12 cellular contexts compared by ENCODE assay signal in genomic region chr12:93776581-93777018, GRCh38.
DNase-seq lines count a peak whose midpoint lies in the region; ATAC-seq and TF ChIP-seq lines count a peak whose summit lies in the region.
"Had no signal": no experiment of that assay in that cellular context is flagged by ENCODE, and none has a peak within 500 bp of the region (broad histone marks: within the 10 kb centered on the region; RNA-seq: fewer than 3 reads in every experiment).

No MANE protein-coding gene starts in this region.

- no peak overlapping the region for H3K27ac Mint-ChIP-seq in activated naive CD8-positive, alpha-beta T cell
- H3K27ac Mint-ChIP-seq in activated naive CD8-positive, alpha-beta T cell treated with anti-CD3 and anti-CD28 coated beads, Interleukin-2, amount 50 U/mL, for 24 hours, result no peak overlapping the region
- H3K27ac Mint-ChIP-seq: B cell had no signal

- no peak for TF ChIP-seq CTCF in dorsolateral prefrontal cortex (IDR thresholded peaks at IDR 0.05 in 54 of 56, conservative IDR thresholded peaks at IDR 0.05 in 2 of 56; ENCODE audit: low read depth in 1 of 56, partially characterized antibody in 56 of 56)
- TF ChIP-seq CTCF in upper lobe of right lung (IDR thresholded peaks at IDR 0.05), result no peak

- no peak for ATAC-seq in activated naive CD8-positive, alpha-beta T cell treated with anti-CD3 and anti-CD28 coated beads, Interleukin-2, amount 50 U/mL, for 24 hours
- ATAC-seq in upper lobe of right lung, result no peak

- peaks cover 8% of the 10 kb centered on the region for H3K9me3 Mint-ChIP-seq in activated naive CD8-positive, alpha-beta T cell (ENCODE audit: low read depth)
- peaks cover 26% of the 10 kb centered on the region for H3K9me3 Mint-ChIP-seq in activated naive CD8-positive, alpha-beta T cell treated with anti-CD3 and anti-CD28 coated beads, Interleukin-2, amount 50 U/mL, for 24 hours
- H3K9me3 Mint-ChIP-seq: dendritic cell treated with granulocyte-macrophage colony-stimulating factor and Interleukin-4, amounts not matched to agents 40 ng/mL and 50 ng/mL, for 4 days had no signal

- peaks cover 15% of the 10 kb centered on the region for H3K36me3 Mint-ChIP-seq in activated naive CD8-positive, alpha-beta T cell
- peaks cover 30% of the 10 kb centered on the region for H3K36me3 Mint-ChIP-seq in activated naive CD8-positive, alpha-beta T cell treated with anti-CD3 and anti-CD28 coated beads, Interleukin-2, amount 50 U/mL, for 24 hours (ENCODE audit: low read depth)

- peaks cover 47% of the 10 kb centered on the region for H3K4me1 ChIP-seq in muscle layer of colon (ENCODE audit: insufficient read depth, low read length)
- H3K4me1 ChIP-seq in upper lobe of right lung, result peaks cover 24% of the 10 kb centered on the region

- peaks cover 56% of the 10 kb centered on the region for H3K4me1 Mint-ChIP-seq in activated naive CD8-positive, alpha-beta T cell (ENCODE audit: low read depth)
- peaks cover 57% of the 10 kb centered on the region for H3K4me1 Mint-ChIP-seq in activated naive CD8-positive, alpha-beta T cell treated with anti-CD3 and anti-CD28 coated beads, Interleukin-2, amount 50 U/mL, for 24 hours

- H3K9ac ChIP-seq in muscle layer of colon (ENCODE audit: low read length), result no peak overlapping the region

- H3K9me3 ChIP-seq in muscle layer of colon (ENCODE audit: low read length) (no peaks in the 10 kb centered on the region), upper lobe of right lung (no peaks in the 10 kb centered on the region)

- H3K27ac ChIP-seq in dorsolateral prefrontal cortex (peak overlapping the region in 57 of 59 donors; percentile 21 to 93 (median 76)), muscle layer of colon (ENCODE audit: low read depth, low read length) (peak overlapping the region; percentile 63), upper lobe of right lung (peak overlapping the region; percentile 34)

- intact Hi-C loops in dorsolateral prefrontal cortex (cut with DNase I), result loop anchor here (5.0 kb wide), 1 partner anchor 41 kb away; no protein-coding TSS in a partner anchor
- intact Hi-C loops in upper lobe of right lung (cut with DNase I), result no loop called here

- DNase-seq in activated naive CD8-positive, alpha-beta T cell treated with anti-CD3 and anti-CD28 coated beads, Interleukin-2, amount 50 U/mL, for 24 hours, result no peak
- DNase-seq in dorsolateral prefrontal cortex (no peak), upper lobe of right lung (no peak), NAMALWA (ENCODE audit: low spot score) (no peak), iPS-NIHi7 (ENCODE audit: extremely low spot score) (no peak), D341Med (ENCODE audit: low spot score) (no peak)
- DNase-seq: left cardiac atrium, NCI-H2029 had no signal

- peak overlapping the region in 22 of 59 donors; percentile 0 to 40 (median 20) for H3K4me3 ChIP-seq in dorsolateral prefrontal cortex
- H3K4me3 ChIP-seq in muscle layer of colon (ENCODE audit: low read depth in 1 of 2, low read length in 2 of 2), result no peak overlapping the region
- H3K4me3 ChIP-seq in upper lobe of right lung, result no peak overlapping the region

- H3K36me3 ChIP-seq in muscle layer of colon (ENCODE audit: insufficient read depth, low read length) (no peaks in the 10 kb centered on the region), upper lobe of right lung (no peaks in the 10 kb centered on the region)

- no peaks in the 10 kb centered on the region for H3K27me3 ChIP-seq in dorsolateral prefrontal cortex
- H3K27me3 ChIP-seq in muscle layer of colon (ENCODE audit: control insufficient read depth in 1 of 2, insufficient read depth in 2 of 2, low read length in 2 of 2), result no peaks in the 10 kb centered on the region
- H3K27me3 ChIP-seq in upper lobe of right lung, result no peaks in the 10 kb centered on the region

- no peaks in the 10 kb centered on the region for H3K27me3 Mint-ChIP-seq in activated naive CD8-positive, alpha-beta T cell
- H3K27me3 Mint-ChIP-seq in activated naive CD8-positive, alpha-beta T cell treated with anti-CD3 and anti-CD28 coated beads, Interleukin-2, amount 50 U/mL, for 24 hours, result no peaks in the 10 kb centered on the region
- H3K27me3 Mint-ChIP-seq: B cell; dendritic cell treated with granulocyte-macrophage colony-stimulating factor and Interleukin-4, amounts not matched to agents 40 ng/mL and 50 ng/mL, for 4 days had no signal

- peak overlapping the region; percentile 24 for H3K4me3 Mint-ChIP-seq in activated naive CD8-positive, alpha-beta T cell
- H3K4me3 Mint-ChIP-seq in activated naive CD8-positive, alpha-beta T cell treated with anti-CD3 and anti-CD28 coated beads, Interleukin-2, amount 50 U/mL, for 24 hours, result no peak overlapping the region
- H3K4me3 Mint-ChIP-seq: B cell; dendritic cell treated with granulocyte-macrophage colony-stimulating factor and Interleukin-4, amounts not matched to agents 40 ng/mL and 50 ng/mL, for 4 days had no signal
